ENCODE assay signal across 8 cellular contexts in the genomic region with DNA sequence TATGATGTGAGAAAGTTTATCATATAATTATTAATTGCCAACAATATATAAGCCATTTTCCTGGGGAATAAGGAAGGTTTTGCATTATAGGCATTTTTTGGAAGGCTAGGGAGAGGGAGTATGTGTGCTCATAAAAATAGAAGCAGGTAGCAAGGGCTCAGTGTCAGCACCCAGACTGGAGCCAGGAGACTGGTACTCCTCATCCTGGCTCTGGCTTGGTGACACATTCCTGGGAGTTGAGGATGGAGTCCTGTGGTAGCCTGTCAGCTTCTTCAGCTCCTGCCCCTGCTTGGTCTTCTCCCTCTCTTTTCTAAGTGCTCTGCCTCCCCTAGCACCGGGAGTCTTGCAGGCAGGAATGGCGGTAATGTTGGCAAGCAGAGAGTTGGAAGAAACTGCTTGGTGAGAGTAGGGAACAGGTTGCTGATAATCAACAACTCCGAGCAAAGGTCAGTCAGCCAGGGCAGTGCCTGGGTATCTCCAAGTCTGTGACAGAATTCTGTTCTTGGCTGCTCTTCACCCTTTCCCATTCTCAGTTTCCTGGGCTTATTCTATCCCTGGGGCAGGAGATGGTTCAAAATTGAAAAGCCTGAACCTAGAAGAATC. TPM values are rescaled to one million over a fixed set of nuclear protein-coding genes. Genes with fewer than 3 reads are reported as not detected.
"Had no signal": no experiment of that assay in that cellular context is flagged by ENCODE, and none has a peak within 500 bp of the region (broad histone marks: within the 10 kb centered on the region; RNA-seq: fewer than 3 reads in every experiment).

No MANE protein-coding gene starts in this region.

- ATAC-seq: activated T-helper 17 cell treated with anti-CD3 and anti-CD28 coated beads, Interleukin-2, amount 50 U/mL, for 72 hours; natural killer cell; WTC11 had no signal

- DNase-seq: activated CD4-positive, alpha-beta T cell treated with anti-CD3 and anti-CD28 coated beads, Interleukin-2, amount 10 ng/mL, durations not matched to agents 24 days and 14 days; effector memory CD4-positive, alpha-beta T cell; natural killer cell; occipital lobe; trophoblast cell had no signal

- H3K4me3 ChIP-seq: smooth muscle cell had no signal

- H3K4me2 ChIP-seq: smooth muscle cell had no signal

RNA-seq across cellular contexts. Expression of a gene that starts 23.0 kb away (rescaled TPM):
- total RNA-seq: activated CD4-positive, alpha-beta T cell treated with anti-CD3 and anti-CD28 coated beads, Interleukin-2, amount 10 ng/mL, durations not matched to agents 24 days and 14 days; natural killer cell; smooth muscle cell had no signal
